In genomic region chr2:187985923-187986322, GRCh38 we compare ENCODE assay signal across 1 cellular context.
A peak's percentile ranks its signal among the peaks of the same experiment; 100 is the strongest.
TF ChIP-seq lines count a peak whose summit lies in the region.

No MANE protein-coding gene starts in this region.

TF ChIP-seq in IMR-90, 13 proteins besides CTCF, POLR2A, EP300 and RAD21:
- TF ChIP-seq RFX5 (IDR thresholded peaks at IDR 0.05; ENCODE audit: low read depth, low read length) (no peak), NFE2L2 (IDR thresholded peaks at IDR 0.05; ENCODE audit: low read depth, low read length) (peak; percentile 86), MAFK (IDR thresholded peaks at IDR 0.05; ENCODE audit: low read depth, low read length) (peak; percentile 87)
